Comparison of ENCODE assay signal across 8 cellular contexts in genomic region chr6:166258854-166259276, GRCh38. TPM values are rescaled to one million over a fixed set of nuclear protein-coding genes. Genes with fewer than 3 reads are reported as not detected.
DNase-seq lines count a peak whose midpoint lies in the region; ATAC-seq and TF ChIP-seq lines count a peak whose summit lies in the region.
"Had no signal": no experiment of that assay in that cellular context is flagged by ENCODE, and none has a peak within 500 bp of the region (broad histone marks: within the 10 kb centered on the region; RNA-seq: fewer than 3 reads in every experiment).

No MANE protein-coding gene starts in this region.

- TF ChIP-seq CTCF in GM20000 (IDR thresholded peaks at IDR 0.05; ENCODE audit: extremely low read depth, missing control alignments) (no peak), liver (IDR thresholded peaks at IDR 0.05; ENCODE audit: low read depth, low read length, missing input control) (no peak)

- H3K27ac ChIP-seq in liver (ENCODE audit: low read depth in 1 of 2, low read length in 2 of 2), result peak overlapping the region; percentile 22 to 69

- ATAC-seq in HG03460 (IDR thresholded peaks at IDR 0.05; ENCODE audit: unreplicated experiment), result peak; percentile 72
- ATAC-seq in activated CD4-positive, CD25-positive, alpha-beta regulatory T cell treated with anti-CD3 and anti-CD28 coated beads, Interleukin-2, amount 50 U/mL, for 24 hours, result peak; percentile 55 to 66

- no peaks in the 10 kb centered on the region for H3K27me3 ChIP-seq in liver (ENCODE audit: control insufficient read depth in 4 of 4, insufficient read depth in 4 of 4, low read length in 3 of 4)

- 71% methylated on average over 10 of the region's 10 CpGs for WGBS in liver

- no peak overlapping the region for H3K9ac ChIP-seq in liver (ENCODE audit: low read depth in 1 of 2, low read length in 2 of 2)

- no peak for TF ChIP-seq RAD21 in liver (IDR thresholded peaks at IDR 0.05)

- no peaks in the 10 kb centered on the region for H3K36me3 ChIP-seq in liver (ENCODE audit: control insufficient read depth in 4 of 4, insufficient read depth in 3 of 4, low read depth in 1 of 4, low read length in 3 of 4)

- H3K4me3 ChIP-seq in liver (ENCODE audit: low read depth in 1 of 3, low read length in 3 of 3), result no peak overlapping the region

- peak; percentile 41 for DNase-seq in GM20000 (ENCODE audit: low spot score)
- DNase-seq in NCI-H1092 treated with DMSO at 0.1 percent for 48 hours (lab: John Stamatoyannopoulos, UW), result no peak
- DNase-seq in DMS114 treated with DMSO at 0.1 percent for 48 hours (lab: John Stamatoyannopoulos, UW; ENCODE audit: unreplicated experiment), result no peak
- DNase-seq in AG08396 (ENCODE audit: low spot score), result no peak

- no peaks in the 10 kb centered on the region for H3K9me3 ChIP-seq in liver (ENCODE audit: control insufficient read depth in 4 of 4, low read length in 3 of 4)

- peaks cover 3 to 12% (median 6%) of the 10 kb centered on the region in 4 donors for H3K4me1 ChIP-seq in liver (ENCODE audit: control insufficient read depth in 4 of 4, insufficient read depth in 4 of 4, low read length in 3 of 4)

TF ChIP-seq in liver, 16 proteins besides CTCF, POLR2A, EP300 and RAD21:
- TF ChIP-seq HNF4A (conservative IDR thresholded peaks at IDR 0.05), result no peak
- TF ChIP-seq RXRA (IDR thresholded peaks at IDR 0.05), result no peak
- no peak for TF ChIP-seq YY1 (IDR thresholded peaks at IDR 0.05)
- no peak for TF ChIP-seq ZBTB33 (IDR thresholded peaks at IDR 0.05)
- TF ChIP-seq, protein P1, sequence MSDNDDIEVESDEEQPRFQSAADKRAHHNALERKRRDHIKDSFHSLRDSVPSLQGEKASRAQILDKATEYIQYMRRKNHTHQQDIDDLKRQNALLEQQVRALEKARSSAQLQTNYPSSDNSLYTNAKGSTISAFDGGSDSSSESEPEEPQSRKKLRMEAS (IDR thresholded peaks at IDR 0.05), result no peak
- TF ChIP-seq FOXA1 (IDR thresholded peaks at IDR 0.05), result no peak
- no peak for TF ChIP-seq HNF4G (IDR thresholded peaks at IDR 0.05)
- TF ChIP-seq EGR1 (IDR thresholded peaks at IDR 0.05; ENCODE audit: low read depth in 2 of 2), result no peak
- TF ChIP-seq FOXA2 (IDR thresholded peaks at IDR 0.05), result no peak

RNA-seq across cellular contexts. Expression of gene PRR18, which starts 49.3 kb away (rescaled TPM):
- 1 to 10 TPM; 1.2 to 2.8 TPM for total RNA-seq in liver
- under 1 TPM; 0.29 to 0.98 TPM for polyA plus RNA-seq in liver
- total RNA-seq: glomerular endothelial cell had no signal
